Comparison of ENCODE assay signal across 8 cellular contexts in genomic region chr13:48653074-48654054, GRCh38. TPM values are rescaled to one million over a fixed set of nuclear protein-coding genes. Genes with fewer than 3 reads are reported as not detected.
A peak's percentile ranks its signal among the peaks of the same experiment; 100 is the strongest.
DNase-seq lines count a peak whose midpoint lies in the region; ATAC-seq and TF ChIP-seq lines count a peak whose summit lies in the region.

CYSLTR2 (plus strand) TSS chr13:48653929; CDS start chr13:48706818, 52,889 bp downstream.

- peaks cover 47% of the 10 kb centered on the region for H3K4me1 Mint-ChIP-seq in CD4-positive, alpha-beta T cell (ENCODE audit: low read depth)

- no peak for TF ChIP-seq CTCF in CD4-positive, alpha-beta T cell (IDR thresholded peaks at IDR 0.05)
- no peak for TF ChIP-seq CTCF in NB4 (IDR thresholded peaks at IDR 0.05; ENCODE audit: low read depth, low read length)
- TF ChIP-seq CTCF in breast epithelium (IDR thresholded peaks at IDR 0.05): no peak

- no peaks in the 10 kb centered on the region for H3K36me3 Mint-ChIP-seq in CD4-positive, alpha-beta T cell (ENCODE audit: low read depth)

- H3K27me3 Mint-ChIP-seq in CD4-positive, alpha-beta T cell: no peaks in the 10 kb centered on the region

- intact Hi-C loops in CD4-positive, alpha-beta T cell (cut with DNase I, micrococcal nuclease): no loop called here
- intact Hi-C loops in breast epithelium (cut with DNase I; ENCODE audit: low total_unique reads): no loop called here

- peak; percentile 89 for ATAC-seq in CD4-positive, alpha-beta T cell (ENCODE audit: poor library complexity)
- ATAC-seq in GM21367 (IDR thresholded peaks at IDR 0.05; ENCODE audit: unreplicated experiment) (peak; percentile 62), GM21528 (IDR thresholded peaks at IDR 0.05; ENCODE audit: low FRiP score, unreplicated experiment) (no peak)

- H3K9me3 Mint-ChIP-seq in CD4-positive, alpha-beta T cell: no peaks in the 10 kb centered on the region

- peak in 5 of 10 experiments; percentile 9 to 39 (median 11) for DNase-seq in CD4-positive, alpha-beta T cell
- DNase-seq in NB4 (ENCODE audit: low read depth) (peak; percentile 11), middle frontal gyrus (ENCODE audit: extremely low spot score, low spot score) (peak; percentile 4), H7 (no peak), breast epithelium (ENCODE audit: low spot score in 2 of 2) (no peak)
- peak; percentile 86 for DNase-seq in central memory CD4-positive, alpha-beta T cell

- peak within 1 kb of the TSS; percentile 75 for H3K27ac ChIP-seq in CD4-positive, alpha-beta T cell (ENCODE audit: low read depth, low read length)
- no peak within 1 kb of the TSS for H3K27ac ChIP-seq in breast epithelium

- H3K4me3 Mint-ChIP-seq in CD4-positive, alpha-beta T cell: peak within 1 kb of the TSS; percentile 84

- TF ChIP-seq POLR2A in NB4 (IDR thresholded peaks at IDR 0.05; ENCODE audit: extremely low read depth, insufficient read length) (no peak), breast epithelium (IDR thresholded peaks at IDR 0.05) (no peak)

- no peaks in the 10 kb centered on the region for H3K27me3 ChIP-seq in CD4-positive, alpha-beta T cell (ENCODE audit: control insufficient read depth, insufficient read depth, low read length)
- no peaks in the 10 kb centered on the region for H3K27me3 ChIP-seq in H7 (ENCODE audit: control insufficient read depth, insufficient read depth, low read length)
- no peaks in the 10 kb centered on the region for H3K27me3 ChIP-seq in breast epithelium

- CTCF ChIA-PET in CD4-positive, alpha-beta T cell (lab: Charles Lee): interaction anchor here (2.9 kb wide), 1 partner anchor 116 kb away, joined by 11 read pairs; no protein-coding TSS in a partner anchor

- H3K4me3 ChIP-seq in NB4 (ENCODE audit: low read depth, low read length): no peak within 1 kb of the TSS
- H3K4me3 ChIP-seq in H7 (ENCODE audit: insufficient read depth, low read depth, low read length): no peak within 1 kb of the TSS
- no peak within 1 kb of the TSS for H3K4me3 ChIP-seq in breast epithelium

- H3K27ac Mint-ChIP-seq in CD4-positive, alpha-beta T cell: peak within 1 kb of the TSS; percentile 85

- POLR2A ChIA-PET in CD4-positive, alpha-beta T cell (lab: Charles Lee): interaction anchor here (0.7 to 1.2 kb wide), 7 partner anchors 73 to 467 kb away, joined by 3 to 4 read pairs (median 3); no protein-coding TSS in a partner anchor

- no peaks in the 10 kb centered on the region for H3K9me3 ChIP-seq in CD4-positive, alpha-beta T cell (ENCODE audit: control insufficient read depth, low read length)
- no peaks in the 10 kb centered on the region for H3K9me3 ChIP-seq in breast epithelium

- no peaks in the 10 kb centered on the region for H3K36me3 ChIP-seq in H7 (replicated peaks; ENCODE audit: control insufficient read depth, insufficient read depth, low read length)
- H3K36me3 ChIP-seq in breast epithelium: no peaks in the 10 kb centered on the region

- H3K4me1 ChIP-seq in breast epithelium: no peaks in the 10 kb centered on the region

RNA-seq across cellular contexts. Expression of gene CYSLTR2, which starts in this region (rescaled TPM):
- 1 to 10 TPM; 2.4 to 2.7 TPM for total RNA-seq in CD4-positive, alpha-beta T cell
- total RNA-seq in H7 (2014; rRNA removed; shearing (Covaris generic)): not detected in 2 replicates
- total RNA-seq in breast epithelium: 1 to 10 TPM in 1 of 3 donors, under 1 TPM in 2; 0.32 to 1.0 (median 0.33) TPM

Comparison
In these comparisons a context has a peak if more than half of its experiments do, and no peak if none do; other contexts are left out.
1. DNase-seq: peak in NB4 (single experiment), central memory CD4-positive, alpha-beta T cell (single experiment) and middle frontal gyrus (single experiment); none in H7 (single experiment) and breast epithelium (0 of 2).